ENCODE assay signal across 33 cellular contexts in the genomic region with DNA sequence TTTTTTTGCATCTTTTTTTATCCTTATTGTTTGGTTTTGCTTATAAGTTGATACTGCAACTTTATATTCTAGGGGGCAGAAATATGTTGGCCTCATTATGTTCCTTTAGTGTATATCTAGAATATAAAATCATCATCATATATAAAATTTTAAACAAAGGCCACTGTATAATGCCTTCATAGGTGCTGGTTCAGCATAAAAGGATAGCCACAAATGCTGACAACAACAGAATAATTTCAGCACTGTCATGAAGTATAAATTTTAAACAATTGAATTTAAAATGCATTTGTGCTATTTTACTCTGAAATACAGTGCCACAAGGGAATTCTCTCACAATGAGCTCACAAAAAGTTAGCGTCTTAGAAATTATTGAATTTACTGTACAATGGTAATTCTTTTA.
"Had no signal": no experiment of that assay in that cellular context is flagged by ENCODE, and none has a peak within 500 bp of the region (broad histone marks: within the 10 kb centered on the region; RNA-seq: fewer than 3 reads in every experiment).

No MANE protein-coding gene starts in this region.

- H3K9me3 ChIP-seq: adrenal gland, body of pancreas, breast epithelium had no signal

- DNase-seq: activated effector memory CD4-positive, alpha-beta T cell treated with anti-CD3 and anti-CD28 coated beads, Interleukin-2, amount 50 U/mL, for 16 hours; activated effector memory CD4-positive, alpha-beta T cell treated with Interleukin-2 at 50 U/mL for 16 hours; activated gamma-delta T cell; activated gamma-delta T cell treated with Interleukin-2 at 50 U/mL for 16 hours; activated naive CD4-positive, alpha-beta T cell; activated naive CD4-positive, alpha-beta T cell treated with anti-CD3 and anti-CD28 coated beads for 36 hours; activated naive CD4-positive, alpha-beta T cell treated with anti-CD3 and anti-CD28 coated beads, Interleukin-2, amount 10 ng/mL, durations not matched to agents 7 days and 5 days; activated naive CD4-positive, alpha-beta T cell treated with anti-CD3 and anti-CD28 coated beads, Interleukin-2, amount 50 U/mL, for 16 hours; activated naive CD4-positive, alpha-beta T cell treated with Interleukin-2 at 50 U/mL for 16 hours; activated naive CD8-positive, alpha-beta T cell treated with anti-CD3 and anti-CD28 coated beads for 36 hours; activated naive CD8-positive, alpha-beta T cell treated with anti-CD3 and anti-CD28 coated beads, Interleukin-2, amount 10 ng/mL, durations not matched to agents 7 days and 5 days; activated naive CD8-positive, alpha-beta T cell treated with anti-CD3 and anti-CD28 coated beads, Interleukin-2, amount 50 U/mL, for 24 hours; activated T-cell treated with anti-CD3 and anti-CD28 coated beads, Interleukin-2, amount 50 U/mL, for 24 hours; activated T-cell treated with anti-CD3 and anti-CD28 coated beads, Interleukin-2, amount 50 U/mL, for 4 hours; activated T-cell treated with anti-CD3 and anti-CD28 coated beads, Interleukin-2, amount 50 U/mL, for 48 hours; activated T-cell treated with anti-CD3 and anti-CD28 coated beads, Interleukin-2, amount 50 U/mL, for 72 hours; adrenal gland; amniotic stem cell; amygdala; anterior cingulate cortex; aorta; body of pancreas; brain microvascular endothelial cell; caudate nucleus; central memory CD4-positive, alpha-beta T cell; cerebellar nuclear complex had no signal

- H3K4me1 ChIP-seq: adrenal gland, ascending aorta, body of pancreas, breast epithelium had no signal

- H3K27me3 ChIP-seq: adrenal gland, ascending aorta, body of pancreas, brain microvascular endothelial cell, breast epithelium, cardiac muscle cell had no signal

- H3K36me3 ChIP-seq: adrenal gland, ascending aorta, brain microvascular endothelial cell, breast epithelium, cardiac muscle cell had no signal

- ATAC-seq: activated naive CD4-positive, alpha-beta T cell treated with anti-CD3 and anti-CD28 coated beads, Interleukin-2, amount 50 U/mL, for 72 hours; activated naive CD8-positive, alpha-beta T cell treated with anti-CD3 and anti-CD28 coated beads, Interleukin-2, amount 50 U/mL, for 24 hours; activated T-cell treated with anti-CD3 and anti-CD28 coated beads, Interleukin-2, amount 50 U/mL, for 4 hours; activated T-cell treated with anti-CD3 and anti-CD28 coated beads, Interleukin-2, amount 50 U/mL, for 72 hours; activated T-helper 17 cell treated with anti-CD3 and anti-CD28 coated beads, Interleukin-2, amount 50 U/mL, for 72 hours; body of pancreas had no signal

- H3K27ac ChIP-seq: adrenal gland, ascending aorta, body of pancreas, brain microvascular endothelial cell, breast epithelium, cardiac muscle cell had no signal

- H3K4me3 ChIP-seq: adrenal gland, ascending aorta, body of pancreas, breast epithelium, cardiac muscle cell had no signal

- FAIRE-seq: astrocyte, bronchial epithelial cell had no signal
